ENCODE assay signal across 1 cellular context in the genomic region with DNA sequence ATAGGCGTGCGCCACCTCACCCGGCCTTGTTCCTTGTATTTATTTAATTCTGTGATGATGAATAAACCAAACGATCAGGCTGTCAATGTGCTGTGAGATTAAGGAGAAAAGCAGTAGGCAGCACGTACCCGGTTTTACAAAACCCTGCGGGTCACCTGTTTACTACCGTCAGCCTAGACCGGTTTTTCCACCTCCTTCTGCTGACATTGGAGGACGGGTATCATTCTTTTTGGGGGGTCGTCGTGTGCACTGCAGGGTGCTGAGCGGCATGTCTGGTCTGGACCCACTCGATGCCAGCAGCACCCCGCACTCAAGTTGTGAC.
TF ChIP-seq lines count a peak whose summit lies in the region.

No MANE protein-coding gene starts in this region.

TF ChIP-seq in K562, 482 proteins besides CTCF, POLR2A, EP300 and RAD21:
- TF ChIP-seq CCNT2 (IDR thresholded peaks at IDR 0.05; ENCODE audit: borderline replicate concordance, extremely low read depth, insufficient read length, low read depth, low read length) (no peak), PHF21A (IDR thresholded peaks at IDR 0.05; ENCODE audit: borderline replicate concordance, low read depth) (no peak), MED1 (CRISPR knock-in tag; IDR thresholded peaks at IDR 0.05; ENCODE audit: borderline replicate concordance) (no peak), RBM39 (optimal IDR thresholded peaks at IDR 0.05; ENCODE audit: low read depth, low read length) (no peak), COPS2 (conservative IDR thresholded peaks at IDR 0.05) (no peak), NFYB (IDR thresholded peaks at IDR 0.05; ENCODE audit: extremely low read depth, insufficient read length) (no peak), NONO (IDR thresholded peaks at IDR 0.05; ENCODE audit: low read depth in 2 of 2, low read length in 1 of 2) (no peak), POLR2G (IDR thresholded peaks at IDR 0.05; ENCODE audit: low read depth, low read length) (no peak), HNRNPL (IDR thresholded peaks at IDR 0.05; ENCODE audit: low read depth, low read length) (no peak), NCOA1 (IDR thresholded peaks at IDR 0.05; ENCODE audit: low read depth) (no peak), TAL1 (IDR thresholded peaks at IDR 0.05) (no peak)
